In genomic region chr4:29311231-29311630, GRCh38 we compare ENCODE assay signal across 23 cellular contexts.
"Had no signal": no experiment of that assay in that cellular context is flagged by ENCODE, and none has a peak within 500 bp of the region (broad histone marks: within the 10 kb centered on the region; RNA-seq: fewer than 3 reads in every experiment).

No MANE protein-coding gene starts in this region.

- H3K36me3 ChIP-seq: left lung, prostate gland, right lobe of liver, uterus had no signal

- H3K27me3 ChIP-seq: left lung, right lobe of liver, testis, uterus had no signal

- H3K4me1 Mint-ChIP-seq: natural killer cell had no signal

- H3K4me3 ChIP-seq: coronary artery, left lung, mucosa of descending colon, prostate gland, right lobe of liver, testis, uterus had no signal

- H3K9me3 ChIP-seq: left lung, prostate gland, right lobe of liver, testis, uterus had no signal

- H3K27me3 Mint-ChIP-seq: activated CD4-positive, alpha-beta memory T cell treated with anti-CD3 and anti-CD28 coated beads for 36 hours; activated naive CD8-positive, alpha-beta T cell had no signal

- H3K4me3 Mint-ChIP-seq: activated CD4-positive, alpha-beta memory T cell treated with anti-CD3 and anti-CD28 coated beads for 36 hours; activated naive CD8-positive, alpha-beta T cell; activated T-cell treated with anti-CD3 and anti-CD28 coated beads, Interleukin-2, amount 50 U/mL, for 4 hours; natural killer cell had no signal

- H3K36me3 Mint-ChIP-seq: activated CD4-positive, alpha-beta memory T cell treated with anti-CD3 and anti-CD28 coated beads for 36 hours; activated naive CD8-positive, alpha-beta T cell; natural killer cell had no signal

- H3K4me1 ChIP-seq: left lung, prostate gland, testis, uterus had no signal

- H3K27ac ChIP-seq: coronary artery, epithelial cell of prostate, left lung, prostate gland, right lobe of liver, testis, uterus, VCaP had no signal

- DNase-seq: activated CD4-positive, alpha-beta memory T cell treated with anti-CD3 and anti-CD28 coated beads for 36 hours; activated gamma-delta T cell; activated T-cell treated with anti-CD3 and anti-CD28 coated beads, Interleukin-2, amount 50 U/mL, for 4 hours; aorta; caudate nucleus; effector memory CD4-positive, alpha-beta T cell; islet precursor cell; left lung; mucosa of descending colon; natural killer cell; nucleus accumbens; right lobe of liver; stimulated activated CD4-positive, alpha-beta T cell treated with anti-CD3 and anti-CD28 coated beads, Interleukin-2, amount 100 ng/mL, for 48 hours; stimulated activated CD8-positive, alpha-beta memory T cell treated with anti-CD3 and anti-CD28 coated beads, Interleukin-4, amount 100 ng/mL, for 48 hours; stimulated activated naive CD8-positive, alpha-beta T cell treated with anti-CD3 and anti-CD28 coated beads, Interleukin-15, Interleukin-2, amounts not matched to agents 100 U/mL and 50 U/mL, for 24 hours; T1000; testis; uterus had no signal

- H3K9me3 Mint-ChIP-seq: activated CD4-positive, alpha-beta memory T cell treated with anti-CD3 and anti-CD28 coated beads for 36 hours had no signal

- H3K27ac Mint-ChIP-seq: activated CD4-positive, alpha-beta memory T cell treated with anti-CD3 and anti-CD28 coated beads for 36 hours; activated naive CD8-positive, alpha-beta T cell; natural killer cell had no signal
